In the genomic region with DNA sequence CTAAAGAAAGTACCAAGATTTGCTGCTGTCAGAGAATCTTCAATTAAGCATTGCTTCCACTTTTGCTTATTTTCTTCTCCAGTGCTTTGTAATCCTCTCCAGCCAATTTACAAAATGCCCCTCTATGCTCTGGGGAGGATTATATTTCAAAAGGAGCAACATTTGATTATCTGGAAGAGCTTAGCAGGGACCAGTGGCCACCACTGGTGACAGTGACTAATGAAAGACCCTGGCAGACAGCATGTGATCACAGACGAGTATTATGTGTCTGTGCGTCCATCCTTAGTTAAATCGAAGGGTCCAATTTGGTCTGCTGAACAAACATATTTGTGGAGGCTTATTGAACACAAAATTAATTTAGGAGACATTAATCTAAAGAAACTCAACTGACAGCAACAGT, we compare ENCODE assay signal across 21 cellular contexts.
"Had no signal": no experiment of that assay in that cellular context is flagged by ENCODE, and none has a peak within 500 bp of the region (broad histone marks: within the 10 kb centered on the region; RNA-seq: fewer than 3 reads in every experiment).

No MANE protein-coding gene starts in this region.

- H3K27me3 Mint-ChIP-seq: naive B cell had no signal

- H3K27ac Mint-ChIP-seq: naive B cell, nephron, type B pancreatic cell had no signal

- H3K36me3 ChIP-seq: heart left ventricle, neutrophil, right atrium auricular region, sigmoid colon, suprapubic skin, thyroid gland had no signal

- H3K4me3 ChIP-seq: coronary artery, dorsolateral prefrontal cortex, heart left ventricle, lung, right atrium auricular region, sigmoid colon, skin epidermis, suprapubic skin, thyroid gland had no signal

- DNase-seq: dorsolateral prefrontal cortex; effector CD8-positive, alpha-beta T cell; heart left ventricle; hippocampal formation; left colon; left ventricle myocardium superior; mesenchymal stem cell; naive B cell; sigmoid colon; stimulated activated CD4-positive, alpha-beta T cell treated with anti-CD3 and anti-CD28 coated beads, Interleukin-2, amount 100 ng/mL, for 24 hours; stimulated activated naive CD8-positive, alpha-beta T cell treated with anti-CD3 and anti-CD28 coated beads, Interleukin-15, Interleukin-2, amounts not matched to agents 100 U/mL and 50 U/mL, for 24 hours; thyroid gland had no signal

- H3K27ac ChIP-seq: coronary artery, dorsolateral prefrontal cortex, heart left ventricle, neutrophil, right atrium auricular region, sigmoid colon, skin epidermis, suprapubic skin, thyroid gland had no signal

- H3K4me3 Mint-ChIP-seq: naive B cell, nephron, type B pancreatic cell had no signal

- H3K36me3 Mint-ChIP-seq: type B pancreatic cell had no signal

- H3K4me1 ChIP-seq: sigmoid colon, thyroid gland had no signal

- H3K27me3 ChIP-seq: dorsolateral prefrontal cortex, heart left ventricle, neutrophil, right atrium auricular region, sigmoid colon, suprapubic skin, thyroid gland had no signal

- H3K9me3 ChIP-seq: neutrophil, suprapubic skin, thyroid gland had no signal

- ATAC-seq: esophagus mucosa; heart left ventricle; left colon; left ventricle myocardium superior; stimulated activated naive CD8-positive, alpha-beta T cell treated with anti-CD3 and anti-CD28 coated beads, Interleukin-15, Interleukin-2, amounts not matched to agents 100 U/mL and 50 U/mL, for 24 hours had no signal
